Comparison of ENCODE assay signal across 9 cellular contexts in genomic region chr5:149656576-149657182, GRCh38.
DNase-seq lines count a peak whose midpoint lies in the region; ATAC-seq, FAIRE-seq and TF ChIP-seq lines count a peak whose summit lies in the region.
"Had no signal": no experiment of that assay in that cellular context is flagged by ENCODE, and none has a peak within 500 bp of the region (broad histone marks: within the 10 kb centered on the region; RNA-seq: fewer than 3 reads in every experiment).

No MANE protein-coding gene starts in this region.

- H3K9me3 ChIP-seq in GM12878 (replicated peaks; ENCODE audit: control insufficient read depth, insufficient read depth, low read length) (peaks cover 6% of the 10 kb centered on the region; the same call in 2 of the 3 replicates), lower lobe of right lung (no peaks in the 10 kb centered on the region)

- no peaks in the 10 kb centered on the region; a peak in 1 of 4 replicates for H3K27me3 ChIP-seq in GM12878 (replicated peaks in 1 of 2; ENCODE audit: control insufficient read depth in 2 of 2, insufficient read depth in 2 of 2, low read length in 1 of 2)
- no peaks in the 10 kb centered on the region for H3K27me3 ChIP-seq in lower lobe of right lung (ENCODE audit: low read depth)

- peaks cover 7% of the 10 kb centered on the region for H3K27me3 Mint-ChIP-seq in activated CD4-positive, alpha-beta T cell treated with anti-CD3 and anti-CD28 coated beads, Interleukin-2, amount 10 ng/mL, durations not matched to agents 24 days and 14 days

- in situ Hi-C loops in GM12878 (cut with MboI), result no loop called here

- TF ChIP-seq CTCF in GM12878 (IDR thresholded peaks at IDR 0.05 in 2 of 3, conservative IDR thresholded peaks at IDR 0.05 in 1 of 3; ENCODE audit: control insufficient read depth in 2 of 3, extremely low read depth in 1 of 3, insufficient read depth in 1 of 3, low read depth in 3 of 3, low read length in 3 of 3) (peak; percentile 72 to 83 (median 76)), lower lobe of right lung (IDR thresholded peaks at IDR 0.05) (peak; percentile 65)

- no peaks in the 10 kb centered on the region for H4K20me1 ChIP-seq in GM12878 (ENCODE audit: control insufficient read depth, insufficient read depth)

- H3K27ac ChIP-seq in GM12878 (ENCODE audit: control insufficient read depth, insufficient read depth), result no peak overlapping the region
- H3K27ac ChIP-seq in lower lobe of right lung, result no peak overlapping the region

- H3K27ac Mint-ChIP-seq in activated CD4-positive, alpha-beta T cell treated with anti-CD3 and anti-CD28 coated beads, Interleukin-2, amount 10 ng/mL, durations not matched to agents 24 days and 14 days, result no peak overlapping the region
- H3K27ac Mint-ChIP-seq: activated naive CD8-positive, alpha-beta T cell treated with anti-CD3 and anti-CD28 coated beads, Interleukin-2, amount 10 ng/mL, durations not matched to agents 7 days and 5 days had no signal

- peak; percentile 69 for TF ChIP-seq RAD21 in GM12878 (IDR thresholded peaks at IDR 0.05; ENCODE audit: insufficient read depth, low read depth, low read length)

- no peak overlapping the region for H2AFZ ChIP-seq in GM12878 (ENCODE audit: control insufficient read depth, low read depth, low read length)

- SMC1A ChIA-PET in GM12878 (lab: Charles Lee; ENCODE audit: uncharacterized antibody, unreplicated experiment), result interaction anchor here (0.7 to 13.2 kb wide), 19 partner anchors 11 to 198 kb away, joined by 3 to 210 read pairs (median 3); no protein-coding TSS in a partner anchor

- H3K4me1 ChIP-seq in GM12878 (ENCODE audit: control insufficient read depth, insufficient read depth, low read length) (no peaks in the 10 kb centered on the region), lower lobe of right lung (no peaks in the 10 kb centered on the region)

- no peak for FAIRE-seq in GM12878 (lab: Jason Lieb, UNC)

- no peaks in the 10 kb centered on the region for H3K79me2 ChIP-seq in GM12878 (ENCODE audit: control insufficient read depth, insufficient read depth, low read length)

- TF ChIP-seq EP300 in GM12878 (IDR thresholded peaks at IDR 0.05; ENCODE audit: borderline replicate concordance in 1 of 2, control insufficient read depth in 1 of 2, low read depth in 2 of 2, low read length in 2 of 2), result no peak

- RAD21 ChIA-PET in GM12878 (lab: Charles Lee; ENCODE audit: unreplicated experiment), result interaction anchor here (0.8 to 2.4 kb wide), 17 partner anchors 10 to 334 kb away, joined by 3 to 45 read pairs (median 5); no protein-coding TSS in a partner anchor

- H3K36me3 ChIP-seq in GM12878 (ENCODE audit: control insufficient read depth in 2 of 2, insufficient read depth in 2 of 2, low read length in 1 of 2) (no peaks in the 10 kb centered on the region), lower lobe of right lung (no peaks in the 10 kb centered on the region)

- WGBS in GM12878 (ENCODE audit: insufficient coverage, insufficient replicate concordance, low lambda C conversion rate, missing lambda C conversion rate), result 22% methylated on average over 6 of the region's 6 CpGs

- H3K4me3 ChIP-seq in GM12878 (no peak overlapping the region), lower lobe of right lung (no peak overlapping the region)

- H3K36me3 Mint-ChIP-seq in activated CD4-positive, alpha-beta T cell treated with anti-CD3 and anti-CD28 coated beads, Interleukin-2, amount 10 ng/mL, durations not matched to agents 24 days and 14 days (ENCODE audit: low read depth), result no peaks in the 10 kb centered on the region
- H3K36me3 Mint-ChIP-seq: activated naive CD8-positive, alpha-beta T cell treated with anti-CD3 and anti-CD28 coated beads, Interleukin-2, amount 10 ng/mL, durations not matched to agents 7 days and 5 days had no signal

- CTCF ChIA-PET in GM12878 (lab: Yijun Ruan, JAX), result interaction anchor here (0.6 to 13.8 kb wide), 31 partner anchors 8 to 334 kb away, joined by 3 to 349 read pairs (median 4); partner anchors contain the start of gene PPARGC1B

- POLR2A ChIA-PET in GM12878 (lab: Charles Lee), result interaction anchor here (1.0 kb wide), 1 partner anchor 10 kb away, joined by 4 read pairs; no protein-coding TSS in a partner anchor

- intact Hi-C loops in activated CD4-positive, alpha-beta T cell treated with anti-CD3 and anti-CD28 coated beads, Interleukin-2, amount 10 ng/mL, durations not matched to agents 24 days and 14 days (cut with micrococcal nuclease), result no loop called here
- intact Hi-C loops in GM12878 (cut with micrococcal nuclease; ENCODE audit: unreplicated experiment) (loop anchor here (1.0 kb wide), 1 partner anchor 172 kb away; no protein-coding TSS in a partner anchor), lower lobe of right lung (cut with DNase I) (no loop called here)

- no peaks in the 10 kb centered on the region for H3K9me3 Mint-ChIP-seq in activated CD4-positive, alpha-beta T cell treated with anti-CD3 and anti-CD28 coated beads, Interleukin-2, amount 10 ng/mL, durations not matched to agents 24 days and 14 days

- H3K9ac ChIP-seq in GM12878 (ENCODE audit: control insufficient read depth, insufficient read depth, low read length), result no peak overlapping the region

- TF ChIP-seq POLR2A in GM12878 (IDR thresholded peaks at IDR 0.05; ENCODE audit: low read depth, low read length), result no peak

- no peak overlapping the region for H3K4me3 Mint-ChIP-seq in activated CD4-positive, alpha-beta T cell treated with anti-CD3 and anti-CD28 coated beads, Interleukin-2, amount 10 ng/mL, durations not matched to agents 24 days and 14 days
- H3K4me3 Mint-ChIP-seq: activated naive CD8-positive, alpha-beta T cell treated with anti-CD3 and anti-CD28 coated beads, Interleukin-2, amount 10 ng/mL, durations not matched to agents 7 days and 5 days had no signal

- BruUV-seq in GM12878 (replicated peaks; lab: Mats Ljungman, UMichigan), result no TSS peak

- ATAC-seq in GM12878 (peak; percentile 73), lower lobe of right lung (peak; percentile 41 to 52), HG03025 (IDR thresholded peaks at IDR 0.05; ENCODE audit: low FRiP score, unreplicated experiment) (no peak)

- no peaks in the 10 kb centered on the region for H3K4me1 Mint-ChIP-seq in activated CD4-positive, alpha-beta T cell treated with anti-CD3 and anti-CD28 coated beads, Interleukin-2, amount 10 ng/mL, durations not matched to agents 24 days and 14 days
- H3K4me1 Mint-ChIP-seq: activated naive CD8-positive, alpha-beta T cell treated with anti-CD3 and anti-CD28 coated beads, Interleukin-2, amount 10 ng/mL, durations not matched to agents 7 days and 5 days had no signal

- H3K4me2 ChIP-seq in GM12878 (ENCODE audit: control insufficient read depth, insufficient read depth), result no peak overlapping the region

- DNase-seq in activated CD4-positive, alpha-beta T cell treated with anti-CD3 and anti-CD28 coated beads, Interleukin-2, amount 10 ng/mL, durations not matched to agents 24 days and 14 days, result peak; percentile 76
- no peak for DNase-seq in activated CD4-positive, alpha-beta T cell treated with anti-CD3 and anti-CD28 coated beads for 1 hour
- DNase-seq in NCI-H1930 (lab: John Stamatoyannopoulos, UW), result peak; percentile 17 to 31
- no peak for DNase-seq in GM12878 (ENCODE audit: low read depth, low spot score)
- DNase-seq in lower lobe of right lung, result no peak
- no peak for DNase-seq in middle frontal gyrus (ENCODE audit: extremely low spot score, low spot score)
- no peak for DNase-seq in SW480 (ENCODE audit: low spot score)
- DNase-seq: activated naive CD8-positive, alpha-beta T cell treated with anti-CD3 and anti-CD28 coated beads, Interleukin-2, amount 10 ng/mL, durations not matched to agents 7 days and 5 days had no signal

TF ChIP-seq in GM12878, 131 proteins besides CTCF, POLR2A, EP300 and RAD21 (continues in another document):
- TF ChIP-seq IKZF2 (IDR thresholded peaks at IDR 0.05), result peak; percentile 46 to 53
- TF ChIP-seq ZNF217 (IDR thresholded peaks at IDR 0.05), result no peak
- TF ChIP-seq REST (IDR thresholded peaks at IDR 0.05; ENCODE audit: low read depth, low read length), result no peak
- no peak for TF ChIP-seq STAT3 (IDR thresholded peaks at IDR 0.05; ENCODE audit: low read depth, low read length)
- TF ChIP-seq ZZZ3 (IDR thresholded peaks at IDR 0.05; ENCODE audit: control insufficient read depth, insufficient read length, low read depth), result no peak
- TF ChIP-seq MLLT1 (IDR thresholded peaks at IDR 0.05), result no peak
- no peak for TF ChIP-seq KDM1A (IDR thresholded peaks at IDR 0.05; ENCODE audit: borderline replicate concordance)

Comparison
In these comparisons a context has a peak if more than half of its experiments do, and no peak if none do; other contexts are left out.
1. DNase-seq: peak in activated CD4-positive, alpha-beta T cell treated with anti-CD3 and anti-CD28 coated beads, Interleukin-2, amount 10 ng/mL, durations not matched to agents 24 days and 14 days (single experiment) and NCI-H1930 (2 of 2); none in activated CD4-positive, alpha-beta T cell treated with anti-CD3 and anti-CD28 coated beads for 1 hour (single experiment), GM12878 (single experiment), lower lobe of right lung (single experiment), middle frontal gyrus (single experiment) and SW480 (single experiment).